12 cellular contexts compared by ENCODE assay signal in the genomic region with DNA sequence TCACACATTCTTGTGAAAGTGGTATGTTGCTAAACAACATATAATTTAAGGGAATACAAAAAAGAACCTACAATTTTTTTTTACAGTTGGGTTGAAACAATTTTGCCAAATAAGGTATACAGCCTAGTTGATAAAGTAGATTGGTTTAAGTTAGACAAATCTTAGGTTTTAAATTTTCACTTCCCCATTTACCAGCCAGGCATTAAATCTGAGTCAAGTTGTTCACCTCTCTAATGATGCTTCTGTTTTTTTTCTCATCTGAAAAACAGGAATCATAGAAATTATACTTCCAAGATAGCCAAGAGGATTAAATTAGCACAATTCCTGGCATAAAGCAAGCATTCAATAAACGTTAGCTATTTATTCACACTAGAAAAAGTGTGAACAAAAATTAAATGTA. TPM values are rescaled to one million over a fixed set of nuclear protein-coding genes. Genes with fewer than 3 reads are reported as not detected.
DNase-seq lines count a peak whose midpoint lies in the region; ATAC-seq and TF ChIP-seq lines count a peak whose summit lies in the region.
"Had no signal": no experiment of that assay in that cellular context is flagged by ENCODE, and none has a peak within 500 bp of the region (broad histone marks: within the 10 kb centered on the region; RNA-seq: fewer than 3 reads in every experiment).

No MANE protein-coding gene starts in this region.

- H3K36me3 Mint-ChIP-seq in effector memory CD8-positive, alpha-beta T cell (ENCODE audit: insufficient read depth) = peaks cover 12% of the 10 kb centered on the region
- peaks cover 42% of the 10 kb centered on the region for H3K36me3 Mint-ChIP-seq in nephron progenitor cell (ENCODE audit: low read depth)

- no peak for DNase-seq in effector memory CD8-positive, alpha-beta T cell
- DNase-seq in nephron progenitor cell (no peak), NCI-H748 (lab: John Stamatoyannopoulos, UW; ENCODE audit: unreplicated experiment) (no peak), right atrium auricular region (ENCODE audit: low spot score) (no peak)
- DNase-seq in stimulated activated CD4-positive, alpha-beta T cell treated with anti-CD3 and anti-CD28 coated beads, Interleukin-4, amount 100 ng/mL, for 24 hours = no peak
- DNase-seq: heart left ventricle had no signal

- no peak overlapping the region for H3K4me3 Mint-ChIP-seq in effector memory CD8-positive, alpha-beta T cell
- H3K4me3 Mint-ChIP-seq in nephron progenitor cell = no peak overlapping the region
- H3K4me3 Mint-ChIP-seq: activated naive CD4-positive, alpha-beta T cell treated with anti-CD3 and anti-CD28 coated beads, Interleukin-2, amount 50 U/mL, for 24 hours; mesothelial cell of epicardium had no signal

- TF ChIP-seq CTCF in nephron progenitor cell (IDR thresholded peaks at IDR 0.05) (no peak), right atrium auricular region (IDR thresholded peaks at IDR 0.05) (no peak)

- H3K36me3 ChIP-seq in right atrium auricular region = peaks cover 7% of the 10 kb centered on the region

- H3K27ac ChIP-seq in right atrium auricular region = no peak overlapping the region
- H3K27ac ChIP-seq: heart left ventricle had no signal

- ATAC-seq in GM18870 (IDR thresholded peaks at IDR 0.05; ENCODE audit: unreplicated experiment) (peak; percentile 88), GM21825 (IDR thresholded peaks at IDR 0.05; ENCODE audit: unreplicated experiment) (peak; percentile 92), HG03378 (IDR thresholded peaks at IDR 0.05; ENCODE audit: unreplicated experiment) (peak; percentile 97)
- ATAC-seq in effector memory CD8-positive, alpha-beta T cell (replicated peaks) = no peak
- ATAC-seq: activated CD4-positive, CD25-positive, alpha-beta regulatory T cell treated with anti-CD3 and anti-CD28 coated beads, Interleukin-2, amount 50 U/mL, for 24 hours; heart left ventricle had no signal

- peaks cover 7 to 8% of the 10 kb centered on the region in 2 donors for H3K4me1 Mint-ChIP-seq in effector memory CD8-positive, alpha-beta T cell (ENCODE audit: low read depth in 2 of 2)
- peaks cover 5% of the 10 kb centered on the region for H3K4me1 Mint-ChIP-seq in nephron progenitor cell
- H3K4me1 Mint-ChIP-seq: mesothelial cell of epicardium had no signal

- peaks cover 0 to 5% of the 10 kb centered on the region in 2 donors for H3K4me1 ChIP-seq in right atrium auricular region

- H3K27me3 Mint-ChIP-seq in effector memory CD8-positive, alpha-beta T cell = no peaks in the 10 kb centered on the region
- H3K27me3 Mint-ChIP-seq in nephron progenitor cell (ENCODE audit: low read depth, poor library complexity) = no peaks in the 10 kb centered on the region
- H3K27me3 Mint-ChIP-seq: activated naive CD4-positive, alpha-beta T cell treated with anti-CD3 and anti-CD28 coated beads, Interleukin-2, amount 50 U/mL, for 24 hours had no signal

- no peak overlapping the region for H3K4me3 ChIP-seq in right atrium auricular region
- H3K4me3 ChIP-seq: heart left ventricle had no signal

- peak overlapping the region; percentile 8 to 58 for H3K27ac Mint-ChIP-seq in effector memory CD8-positive, alpha-beta T cell
- no peak overlapping the region for H3K27ac Mint-ChIP-seq in nephron progenitor cell
- H3K27ac Mint-ChIP-seq: activated naive CD4-positive, alpha-beta T cell treated with anti-CD3 and anti-CD28 coated beads, Interleukin-2, amount 50 U/mL, for 24 hours; mesothelial cell of epicardium had no signal

- no peaks in the 10 kb centered on the region for H3K9me3 ChIP-seq in right atrium auricular region
- H3K9me3 ChIP-seq: heart left ventricle had no signal

- H3K27me3 ChIP-seq in right atrium auricular region = no peaks in the 10 kb centered on the region
- H3K27me3 ChIP-seq: heart left ventricle had no signal

- no peaks in the 10 kb centered on the region for H3K9me3 Mint-ChIP-seq in effector memory CD8-positive, alpha-beta T cell
- no peaks in the 10 kb centered on the region for H3K9me3 Mint-ChIP-seq in nephron progenitor cell
- H3K9me3 Mint-ChIP-seq: activated naive CD4-positive, alpha-beta T cell treated with anti-CD3 and anti-CD28 coated beads, Interleukin-2, amount 50 U/mL, for 24 hours; mesothelial cell of epicardium had no signal

RNA-seq across cellular contexts. Expression of gene ZBTB44, which starts 45.2 kb away (rescaled TPM):
- total RNA-seq in right atrium auricular region = 10 to 100 TPM; 27.7 to 48.5 TPM
